In the genomic region with DNA sequence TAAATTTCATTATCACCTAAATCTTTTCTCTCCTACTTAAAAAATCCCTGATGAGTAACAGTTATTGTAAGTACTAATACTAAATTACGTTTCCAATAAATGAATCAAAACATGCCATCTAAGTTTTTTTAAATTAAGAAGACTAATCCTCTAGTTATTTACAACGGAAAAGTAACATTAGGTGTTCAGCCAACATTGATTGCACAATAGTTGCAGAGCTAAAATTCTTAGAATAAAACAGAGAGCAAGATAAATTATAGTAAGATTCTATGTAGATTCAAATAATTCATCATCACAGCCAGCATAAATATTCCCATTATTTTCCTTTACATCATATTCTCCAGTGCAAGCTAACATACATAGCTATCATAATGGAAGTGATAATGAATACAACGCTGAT, we compare ENCODE assay signal across 1 cellular context.
TF ChIP-seq lines count a peak whose summit lies in the region.

No MANE protein-coding gene starts in this region.

TF ChIP-seq in GM23338, 12 proteins besides CTCF, POLR2A, EP300 and RAD21 (continued from another document):
- TF ChIP-seq, protein P1, sequence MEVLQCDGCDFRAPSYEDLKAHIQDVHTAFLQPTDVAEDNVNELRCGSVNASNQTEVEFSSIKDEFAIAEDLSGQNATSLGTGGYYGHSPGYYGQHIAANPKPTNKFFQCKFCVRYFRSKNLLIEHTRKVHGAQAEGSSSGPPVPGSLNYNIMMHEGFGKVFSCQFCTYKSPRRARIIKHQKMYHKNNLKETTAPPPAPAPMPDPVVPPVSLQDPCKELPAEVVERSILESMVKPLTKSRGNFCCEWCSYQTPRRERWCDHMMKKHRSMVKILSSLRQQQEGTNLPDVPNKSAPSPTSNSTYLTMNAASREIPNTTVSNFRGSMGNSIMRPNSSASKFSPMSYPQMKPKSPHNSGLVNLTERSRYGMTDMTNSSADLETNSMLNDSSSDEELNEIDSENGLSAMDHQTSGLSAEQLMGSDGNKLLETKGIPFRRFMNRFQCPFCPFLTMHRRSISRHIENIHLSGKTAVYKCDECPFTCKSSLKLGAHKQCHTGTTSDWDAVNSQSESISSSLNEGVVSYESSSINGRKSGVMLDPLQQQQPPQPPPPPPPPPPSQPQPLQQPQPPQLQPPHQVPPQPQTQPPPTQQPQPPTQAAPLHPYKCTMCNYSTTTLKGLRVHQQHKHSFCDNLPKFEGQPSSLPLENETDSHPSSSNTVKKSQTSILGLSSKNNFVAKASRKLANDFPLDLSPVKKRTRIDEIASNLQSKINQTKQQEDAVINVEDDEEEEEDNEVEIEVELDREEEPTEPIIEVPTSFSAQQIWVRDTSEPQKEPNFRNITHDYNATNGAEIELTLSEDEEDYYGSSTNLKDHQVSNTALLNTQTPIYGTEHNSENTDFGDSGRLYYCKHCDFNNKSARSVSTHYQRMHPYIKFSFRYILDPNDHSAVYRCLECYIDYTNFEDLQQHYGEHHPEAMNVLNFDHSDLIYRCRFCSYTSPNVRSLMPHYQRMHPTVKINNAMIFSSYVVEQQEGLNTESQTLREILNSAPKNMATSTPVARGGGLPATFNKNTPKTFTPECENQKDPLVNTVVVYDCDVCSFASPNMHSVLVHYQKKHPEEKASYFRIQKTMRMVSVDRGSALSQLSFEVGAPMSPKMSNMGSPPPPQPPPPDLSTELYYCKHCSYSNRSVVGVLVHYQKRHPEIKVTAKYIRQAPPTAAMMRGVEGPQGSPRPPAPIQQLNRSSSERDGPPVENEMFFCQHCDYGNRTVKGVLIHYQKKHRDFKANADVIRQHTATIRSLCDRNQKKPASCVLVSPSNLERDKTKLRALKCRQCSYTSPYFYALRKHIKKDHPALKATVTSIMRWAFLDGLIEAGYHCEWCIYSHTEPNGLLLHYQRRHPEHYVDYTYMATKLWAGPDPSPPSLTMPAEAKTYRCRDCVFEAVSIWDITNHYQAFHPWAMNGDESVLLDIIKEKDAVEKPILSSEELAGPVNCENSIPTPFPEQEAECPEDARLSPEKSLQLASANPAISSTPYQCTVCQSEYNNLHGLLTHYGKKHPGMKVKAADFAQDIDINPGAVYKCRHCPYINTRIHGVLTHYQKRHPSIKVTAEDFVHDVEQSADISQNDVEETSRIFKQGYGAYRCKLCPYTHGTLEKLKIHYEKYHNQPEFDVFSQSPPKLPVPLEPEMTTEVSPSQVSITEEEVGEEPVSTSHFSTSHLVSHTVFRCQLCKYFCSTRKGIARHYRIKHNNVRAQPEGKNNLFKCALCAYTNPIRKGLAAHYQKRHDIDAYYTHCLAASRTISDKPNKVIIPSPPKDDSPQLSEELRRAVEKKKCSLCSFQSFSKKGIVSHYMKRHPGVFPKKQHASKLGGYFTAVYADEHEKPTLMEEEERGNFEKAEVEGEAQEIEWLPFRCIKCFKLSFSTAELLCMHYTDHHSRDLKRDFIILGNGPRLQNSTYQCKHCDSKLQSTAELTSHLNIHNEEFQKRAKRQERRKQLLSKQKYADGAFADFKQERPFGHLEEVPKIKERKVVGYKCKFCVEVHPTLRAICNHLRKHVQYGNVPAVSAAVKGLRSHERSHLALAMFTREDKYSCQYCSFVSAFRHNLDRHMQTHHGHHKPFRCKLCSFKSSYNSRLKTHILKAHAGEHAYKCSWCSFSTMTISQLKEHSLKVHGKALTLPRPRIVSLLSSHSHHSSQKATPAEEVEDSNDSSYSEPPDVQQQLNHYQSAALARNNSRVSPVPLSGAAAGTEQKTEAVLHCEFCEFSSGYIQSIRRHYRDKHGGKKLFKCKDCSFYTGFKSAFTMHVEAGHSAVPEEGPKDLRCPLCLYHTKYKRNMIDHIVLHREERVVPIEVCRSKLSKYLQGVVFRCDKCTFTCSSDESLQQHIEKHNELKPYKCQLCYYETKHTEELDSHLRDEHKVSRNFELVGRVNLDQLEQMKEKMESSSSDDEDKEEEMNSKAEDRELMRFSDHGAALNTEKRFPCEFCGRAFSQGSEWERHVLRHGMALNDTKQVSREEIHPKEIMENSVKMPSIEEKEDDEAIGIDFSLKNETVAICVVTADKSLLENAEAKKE (CRISPR knock-in tag; IDR thresholded peaks at IDR 0.05), result no peak
- TF ChIP-seq NANOG (IDR thresholded peaks at IDR 0.05; ENCODE audit: borderline replicate concordance) (no peak), EZH2phosphoT487 (IDR thresholded peaks at IDR 0.05; ENCODE audit: unreplicated experiment) (no peak), ZNF331 (CRISPR knock-in tag; IDR thresholded peaks at IDR 0.05; ENCODE audit: low read depth) (no peak), STAT1 (IDR thresholded peaks at IDR 0.05; ENCODE audit: unreplicated experiment) (no peak), JUNB (IDR thresholded peaks at IDR 0.05; ENCODE audit: unreplicated experiment) (no peak)
